In genomic region chr6:2554651-2555050, GRCh38 we compare ENCODE assay signal across 21 cellular contexts.
"Had no signal": no experiment of that assay in that cellular context is flagged by ENCODE, and none has a peak within 500 bp of the region (broad histone marks: within the 10 kb centered on the region; RNA-seq: fewer than 3 reads in every experiment).

No MANE protein-coding gene starts in this region.

- DNase-seq: cortex of kidney; dorsolateral prefrontal cortex; effector CD8-positive, alpha-beta T cell; immature natural killer cell; kidney; left colon; naive thymus-derived CD4-positive, alpha-beta T cell; nephron progenitor cell; psoas muscle; retina; right lobe of liver; spleen; stimulated activated CD4-positive, alpha-beta T cell treated with anti-CD3 and anti-CD28 coated beads, Interleukin-15, amount 100 ng/mL, for 24 hours; stimulated activated CD4-positive, alpha-beta T cell treated with anti-CD3 and anti-CD28 coated beads, Interleukin-1b, Interleukin-23, amount 100 ng/mL, for 48 hours; stimulated activated CD4-positive, alpha-beta T cell treated with anti-CD3 and anti-CD28 coated beads, Interleukin-4, amount 100 ng/mL, for 24 hours had no signal

- H3K27ac Mint-ChIP-seq: immature natural killer cell; naive thymus-derived CD4-positive, alpha-beta T cell; nephron progenitor cell; stimulated activated memory B cell treated with anti-CD40 and anti-IgM and Interleukin-4, amounts not matched to agents 10 μg/mL and 1 μg/mL and 100 μg/mL, for 72 hours; stimulated activated naive CD8-positive, alpha-beta T cell treated with anti-CD3 and anti-CD28 coated beads, Interleukin-15, Interleukin-2, amounts not matched to agents 100 ng/mL and 50 ng/mL, for 24 hours had no signal

- H3K4me1 ChIP-seq: esophagus muscularis mucosa, psoas muscle, right lobe of liver, spleen had no signal

- H3K4me1 Mint-ChIP-seq: immature natural killer cell; stimulated activated memory B cell treated with anti-CD40 and anti-IgM and Interleukin-4, amounts not matched to agents 10 μg/mL and 1 μg/mL and 100 μg/mL, for 72 hours had no signal

- H3K9me3 Mint-ChIP-seq: immature natural killer cell; nephron progenitor cell; stimulated activated memory B cell treated with anti-CD40 and anti-IgM and Interleukin-4, amounts not matched to agents 10 μg/mL and 1 μg/mL and 100 μg/mL, for 72 hours; stimulated activated naive CD8-positive, alpha-beta T cell treated with anti-CD3 and anti-CD28 coated beads, Interleukin-15, Interleukin-2, amounts not matched to agents 100 ng/mL and 50 ng/mL, for 24 hours had no signal

- H3K36me3 ChIP-seq: esophagus muscularis mucosa, neutrophil, right lobe of liver, spleen, tibial nerve had no signal

- H3K9me3 ChIP-seq: esophagus muscularis mucosa, neutrophil, psoas muscle, right lobe of liver, spleen, tibial nerve had no signal

- FAIRE-seq: kidney, urothelium cell line had no signal

- H3K4me3 Mint-ChIP-seq: immature natural killer cell; naive thymus-derived CD4-positive, alpha-beta T cell; nephron progenitor cell; stimulated activated memory B cell treated with anti-CD40 and anti-IgM and Interleukin-4, amounts not matched to agents 10 μg/mL and 1 μg/mL and 100 μg/mL, for 72 hours; stimulated activated naive CD8-positive, alpha-beta T cell treated with anti-CD3 and anti-CD28 coated beads, Interleukin-15, Interleukin-2, amounts not matched to agents 100 ng/mL and 50 ng/mL, for 24 hours had no signal

- H3K27me3 ChIP-seq: neutrophil, right lobe of liver, tibial nerve had no signal

- H3K27ac ChIP-seq: dorsolateral prefrontal cortex, esophagus muscularis mucosa, neutrophil, psoas muscle, right lobe of liver, spleen, tibial nerve had no signal

- H3K36me3 Mint-ChIP-seq: immature natural killer cell; naive thymus-derived CD4-positive, alpha-beta T cell; stimulated activated memory B cell treated with anti-CD40 and anti-IgM and Interleukin-4, amounts not matched to agents 10 μg/mL and 1 μg/mL and 100 μg/mL, for 72 hours had no signal

- ATAC-seq: left colon; naive thymus-derived CD4-positive, alpha-beta T cell; psoas muscle; right lobe of liver; stimulated activated memory B cell treated with anti-CD40 and anti-IgM and Interleukin-4, amounts not matched to agents 10 μg/mL and 1 μg/mL and 100 μg/mL, for 72 hours had no signal

- H3K4me3 ChIP-seq: dorsolateral prefrontal cortex, esophagus muscularis mucosa, psoas muscle, right lobe of liver, spleen, tibial nerve had no signal
